23 cellular contexts compared by ENCODE assay signal in genomic region chr5:14831006-14831338, GRCh38. TPM values are rescaled to one million over a fixed set of nuclear protein-coding genes. Genes with fewer than 3 reads are reported as not detected.
DNase-seq lines count a peak whose midpoint lies in the region; ATAC-seq and TF ChIP-seq lines count a peak whose summit lies in the region.
"Had no signal": no experiment of that assay in that cellular context is flagged by ENCODE, and none has a peak within 500 bp of the region (broad histone marks: within the 10 kb centered on the region; RNA-seq: fewer than 3 reads in every experiment).

No MANE protein-coding gene starts in this region.

- peaks cover 51 to 93% (median 59%) of the 10 kb centered on the region in 4 donors for H3K4me1 Mint-ChIP-seq in CD4-positive, CD25-positive, alpha-beta regulatory T cell

- DNase-seq in heart left ventricle, result no peak
- DNase-seq in left ventricle myocardium inferior, result no peak
- no peak for DNase-seq in CD4-positive, CD25-positive, alpha-beta regulatory T cell
- no peak for DNase-seq in RWPE2 (ENCODE audit: low spot score)
- DNase-seq in sciatic nerve (ENCODE audit: low spot score), result no peak
- no peak for DNase-seq in retina
- no peak for DNase-seq in AG20443 (ENCODE audit: low spot score)
- no peak for DNase-seq in OCI-M1 (lab: John Stamatoyannopoulos, UW)
- DNase-seq: BE2C; Caco-2; CD4-positive, alpha-beta memory T cell; DMS 273 treated with DMSO at 0.1 percent for 48 hours; DMS79 treated with DMSO at 0.1 percent for 48 hours; H9; NCI-H1092; NCI-H1436; NCI-H187 treated with DMSO at 0.1 percent for 48 hours; NCI-H2107; NCI-H446 treated with DMSO at 0.1 percent for 48 hours; NCI-H526 treated with DMSO at 0.1 percent for 48 hours; RPMI8226; SIG-M5 had no signal

- TF ChIP-seq POLR2A in heart left ventricle (IDR thresholded peaks at IDR 0.05), result no peak

- no peaks in the 10 kb centered on the region for H3K9me3 Mint-ChIP-seq in CD4-positive, CD25-positive, alpha-beta regulatory T cell
- H3K9me3 Mint-ChIP-seq: CD4-positive, alpha-beta memory T cell; H9 had no signal

- intact Hi-C loops in heart left ventricle (cut with DNase I) (loop anchor here in 1 of 10 donors (5.0 kb wide), 1 partner anchor 36 kb away; no protein-coding TSS in a partner anchor), left ventricle myocardium inferior (cut with micrococcal nuclease) (no loop called here), sciatic nerve (cut with DNase I) (no loop called here)

- peak in 3 of 4 donors; percentile 5 to 31 (median 27) for ATAC-seq in heart left ventricle
- no peak for ATAC-seq in CD4-positive, CD25-positive, alpha-beta regulatory T cell (ENCODE audit: low read depth in 2 of 2)
- peak; percentile 35; the same call in 1 of the 3 replicates for ATAC-seq in RWPE2 (ENCODE audit: low read depth)
- peak; percentile 42 for ATAC-seq in sciatic nerve
- ATAC-seq: K562 had no signal

- no peak overlapping the region for H3K4me3 ChIP-seq in heart left ventricle
- H3K4me3 ChIP-seq in left ventricle myocardium inferior, result no peak overlapping the region
- H3K4me3 ChIP-seq in CD4-positive, CD25-positive, alpha-beta regulatory T cell (ENCODE audit: low read depth, low read length), result no peak overlapping the region
- no peak overlapping the region for H3K4me3 ChIP-seq in RWPE2 (ENCODE audit: severe bottlenecking)
- H3K4me3 ChIP-seq: K562 had no signal

- no peaks in the 10 kb centered on the region for H3K36me3 ChIP-seq in heart left ventricle
- peaks cover 7% of the 10 kb centered on the region for H3K36me3 ChIP-seq in left ventricle myocardium inferior
- H3K36me3 ChIP-seq in CD4-positive, CD25-positive, alpha-beta regulatory T cell (ENCODE audit: control insufficient read depth, insufficient read depth, low read length), result peaks cover 14% of the 10 kb centered on the region
- H3K36me3 ChIP-seq in RWPE2 (ENCODE audit: low read depth), result no peaks in the 10 kb centered on the region
- H3K36me3 ChIP-seq: BE2C had no signal

- H3K27me3 ChIP-seq in heart left ventricle, result no peaks in the 10 kb centered on the region
- no peaks in the 10 kb centered on the region for H3K27me3 ChIP-seq in left ventricle myocardium inferior (ENCODE audit: low read depth)
- H3K27me3 ChIP-seq in CD4-positive, CD25-positive, alpha-beta regulatory T cell (ENCODE audit: control insufficient read depth, insufficient read depth, low read length), result no peaks in the 10 kb centered on the region
- no peaks in the 10 kb centered on the region for H3K27me3 ChIP-seq in RWPE2 (ENCODE audit: insufficient read depth, poor library complexity, severe bottlenecking)
- H3K27me3 ChIP-seq: BE2C had no signal

- H3K27ac ChIP-seq in heart left ventricle (no peak overlapping the region), left ventricle myocardium inferior (replicated peaks) (no peak overlapping the region), RWPE2 (ENCODE audit: poor library complexity, severe bottlenecking) (no peak overlapping the region)
- H3K27ac ChIP-seq in CD4-positive, CD25-positive, alpha-beta regulatory T cell (ENCODE audit: insufficient read depth, low read length, poor library complexity, severe bottlenecking), result no peak overlapping the region

- H3K27ac Mint-ChIP-seq in CD4-positive, CD25-positive, alpha-beta regulatory T cell, result peak overlapping the region; percentile 15 to 65 (median 16)
- H3K27ac Mint-ChIP-seq: H9 had no signal

- TF ChIP-seq CTCF in heart left ventricle (IDR thresholded peaks at IDR 0.05) (no peak), left ventricle myocardium inferior (IDR thresholded peaks at IDR 0.05; ENCODE audit: borderline replicate concordance) (no peak), RWPE2 (IDR thresholded peaks at IDR 0.05; ENCODE audit: poor library complexity, severe bottlenecking) (no peak)

- H3K36me3 Mint-ChIP-seq in CD4-positive, CD25-positive, alpha-beta regulatory T cell, result peaks cover 31% of the 10 kb centered on the region

- H3K9me3 ChIP-seq in heart left ventricle, result no peaks in the 10 kb centered on the region
- no peaks in the 10 kb centered on the region for H3K9me3 ChIP-seq in left ventricle myocardium inferior (replicated peaks)
- H3K9me3 ChIP-seq in CD4-positive, CD25-positive, alpha-beta regulatory T cell (ENCODE audit: control insufficient read depth in 2 of 2, low read length in 2 of 2), result no peaks in the 10 kb centered on the region
- no peaks in the 10 kb centered on the region for H3K9me3 ChIP-seq in RWPE2 (ENCODE audit: severe bottlenecking)
- H3K9me3 ChIP-seq: BE2C, Caco-2 had no signal

- no peaks in the 10 kb centered on the region for H3K27me3 Mint-ChIP-seq in CD4-positive, CD25-positive, alpha-beta regulatory T cell
- H3K27me3 Mint-ChIP-seq: CD4-positive, alpha-beta memory T cell had no signal

- H3K4me1 ChIP-seq in heart left ventricle (peaks cover 5 to 55% (median 26%) of the 10 kb centered on the region in 12 donors), left ventricle myocardium inferior (peaks cover 84% of the 10 kb centered on the region), RWPE2 (ENCODE audit: insufficient read depth, poor library complexity, severe bottlenecking) (no peaks in the 10 kb centered on the region)
- peaks cover 16% of the 10 kb centered on the region for H3K4me1 ChIP-seq in CD4-positive, CD25-positive, alpha-beta regulatory T cell (ENCODE audit: control insufficient read depth, insufficient read depth, low read length, poor library complexity, severe bottlenecking)
- H3K4me1 ChIP-seq: BE2C, Caco-2 had no signal

- 54 to 77% (median 57%) methylated on average over 2 of the region's 2 CpGs for WGBS in heart left ventricle, 4 donors

- H3K4me3 Mint-ChIP-seq in CD4-positive, CD25-positive, alpha-beta regulatory T cell, result no peak overlapping the region
- H3K4me3 Mint-ChIP-seq: CD4-positive, alpha-beta memory T cell; H9 had no signal

RNA-seq across cellular contexts. Expression of gene ANKH, which starts 40.6 kb away (rescaled TPM):
- 100 to 1,000 TPM in 8 of 9 donors, 10 to 100 TPM in 1; 87.1 to 260 (median 177) TPM for total RNA-seq in heart left ventricle
- 10 to 100 TPM; 54.1 to 59.7 TPM for polyA plus RNA-seq in heart left ventricle
- total RNA-seq in left ventricle myocardium inferior, result 227 TPM
- total RNA-seq in CD4-positive, CD25-positive, alpha-beta regulatory T cell, result 177 TPM
- polyA plus RNA-seq in CD4-positive, CD25-positive, alpha-beta regulatory T cell, result 10 to 100 TPM; 56.6 to 63.5 (median 63.0) TPM
- 156 TPM for total RNA-seq in sciatic nerve

Comparison
In these comparisons a context has a peak if more than half of its experiments do, and no peak if none do; other contexts are left out.
1. ATAC-seq: peak in heart left ventricle (3 of 4), RWPE2 (single experiment) and sciatic nerve (single experiment); none in CD4-positive, CD25-positive, alpha-beta regulatory T cell (0 of 2).